In the genomic region with DNA sequence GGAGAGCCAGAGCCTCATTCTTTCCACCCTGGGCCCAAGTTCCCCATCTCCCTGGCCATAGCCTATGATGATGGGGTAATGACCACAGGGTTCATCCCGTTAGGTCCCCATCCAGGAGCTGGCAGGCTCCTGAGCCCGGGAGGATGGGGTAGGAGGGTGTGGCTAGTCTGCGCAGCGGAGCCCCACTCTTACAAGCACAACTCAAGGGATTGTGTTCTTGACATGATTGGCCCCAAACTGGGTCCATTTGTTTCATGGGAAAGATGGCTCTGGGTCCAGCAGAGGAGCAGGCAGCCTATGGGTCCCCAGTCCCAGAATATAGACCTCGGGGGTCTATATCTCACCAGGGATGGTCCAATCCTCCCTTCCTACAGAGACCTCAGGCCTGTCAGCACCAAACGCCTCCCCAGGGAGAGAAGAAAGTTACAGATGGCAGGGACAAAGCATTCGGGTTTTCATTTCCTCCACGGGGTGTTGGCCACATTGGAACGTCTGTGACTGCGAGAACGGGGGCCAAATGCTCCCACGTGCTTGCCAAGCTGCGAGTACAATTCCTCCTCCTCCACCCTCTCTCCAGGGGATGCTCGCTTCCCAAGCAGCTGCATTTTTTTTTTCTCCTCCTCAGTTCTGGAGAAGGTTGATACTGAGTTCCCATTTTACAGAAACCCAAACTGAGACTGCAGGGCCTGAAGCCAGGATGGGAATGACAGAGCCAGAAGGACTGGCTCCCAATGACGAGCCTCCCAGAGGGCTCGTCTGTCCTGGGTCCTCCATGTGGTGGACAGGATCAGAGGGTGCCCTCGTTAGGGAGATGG, we compare ENCODE assay signal across 1 cellular context.
TF ChIP-seq lines count a peak whose summit lies in the region.

No MANE protein-coding gene starts in this region.

TF ChIP-seq in IMR-90, 13 proteins besides CTCF, POLR2A, EP300 and RAD21 (continued from another document):
- TF ChIP-seq MXI1 (IDR thresholded peaks at IDR 0.05; ENCODE audit: borderline replicate concordance, low read depth, low read length) = no peak
